ENCODE assay signal across 19 cellular contexts in genomic region chr11:103736323-103736722, GRCh38.
DNase-seq lines count a peak whose midpoint lies in the region; ATAC-seq and TF ChIP-seq lines count a peak whose summit lies in the region.
"Had no signal": no experiment of that assay in that cellular context is flagged by ENCODE, and none has a peak within 500 bp of the region (broad histone marks: within the 10 kb centered on the region; RNA-seq: fewer than 3 reads in every experiment).

No MANE protein-coding gene starts in this region.

- no peaks in the 10 kb centered on the region for H3K27me3 ChIP-seq in heart right ventricle
- H3K27me3 ChIP-seq in Karpas-422 (ENCODE audit: low read length): no peaks in the 10 kb centered on the region
- H3K27me3 ChIP-seq: BLaER1 treated with 17β-estradiol and CSF1 and Interleukin-3, amounts not matched to agents 10 nM and 100 nM had no signal

- H3K9ac ChIP-seq in Karpas-422 (ENCODE audit: low read length): no peak overlapping the region
- H3K9ac ChIP-seq: BLaER1 treated with 17β-estradiol and CSF1 and Interleukin-3, amounts not matched to agents 10 nM and 100 nM; GM23248 had no signal

- no peaks in the 10 kb centered on the region for H3K36me3 Mint-ChIP-seq in immature natural killer cell

- H3K4me3 ChIP-seq in heart right ventricle (no peak overlapping the region), Karpas-422 (ENCODE audit: low read length) (no peak overlapping the region)
- H3K4me3 ChIP-seq: BLaER1 treated with 17β-estradiol and CSF1 and Interleukin-3, amounts not matched to agents 10 nM and 100 nM; GM23248 had no signal

- peak overlapping the region; percentile 10 for H3K4me2 ChIP-seq in Karpas-422 (ENCODE audit: low read depth, low read length, poor library complexity, severe bottlenecking)
- H3K4me2 ChIP-seq: BLaER1 treated with 17β-estradiol and CSF1 and Interleukin-3, amounts not matched to agents 10 nM and 100 nM had no signal

- H2AFZ ChIP-seq in Karpas-422 (ENCODE audit: low read length): no peak overlapping the region
- H2AFZ ChIP-seq: GM23248 had no signal

- TF ChIP-seq CTCF in heart right ventricle (IDR thresholded peaks at IDR 0.05): no peak

- H3K27ac ChIP-seq in heart right ventricle: peak overlapping the region in 8 of 10 donors; percentile 5 to 86 (median 70)
- H3K27ac ChIP-seq in Karpas-422 (ENCODE audit: low read length): no peak overlapping the region
- H3K27ac ChIP-seq: BLaER1 treated with 17β-estradiol and CSF1 and Interleukin-3, amounts not matched to agents 10 nM and 100 nM; GM23248 had no signal

- peaks cover 0 to 52% (median 33%) of the 10 kb centered on the region in 9 donors for H3K4me1 ChIP-seq in heart right ventricle
- peaks cover 34% of the 10 kb centered on the region for H3K4me1 ChIP-seq in Karpas-422 (ENCODE audit: low read length)

- no peaks in the 10 kb centered on the region for H4K20me1 ChIP-seq in Karpas-422 (ENCODE audit: insufficient read depth, low read depth, low read length)
- H4K20me1 ChIP-seq: BLaER1 treated with 17β-estradiol and CSF1 and Interleukin-3, amounts not matched to agents 10 nM and 100 nM had no signal

- H3K4me3 Mint-ChIP-seq in immature natural killer cell: peak overlapping the region in 4 of 5 donors; percentile 54 to 69 (median 60)
- H3K4me3 Mint-ChIP-seq: CD4-positive, alpha-beta T cell had no signal

- peaks cover 0 to 2% (median 0%) of the 10 kb centered on the region in 3 donors for H3K27me3 Mint-ChIP-seq in immature natural killer cell (ENCODE audit: low read depth in 3 of 3)
- H3K27me3 Mint-ChIP-seq: CD4-positive, alpha-beta T cell had no signal

- H3K9me3 ChIP-seq in heart right ventricle (no peaks in the 10 kb centered on the region), Karpas-422 (ENCODE audit: low read length) (no peaks in the 10 kb centered on the region)
- H3K9me3 ChIP-seq: BLaER1 treated with 17β-estradiol and CSF1 and Interleukin-3, amounts not matched to agents 10 nM and 100 nM had no signal

- peaks cover 0 to 2% (median 0%) of the 10 kb centered on the region in 6 donors for H3K9me3 Mint-ChIP-seq in immature natural killer cell

- WGBS in heart right ventricle, 2 donors: 68 to 75% methylated on average over 2 of the region's 2 CpGs

- H3K36me3 ChIP-seq in heart right ventricle (no peaks in the 10 kb centered on the region), Karpas-422 (ENCODE audit: insufficient read depth, low read length) (no peaks in the 10 kb centered on the region)
- H3K36me3 ChIP-seq: BLaER1 treated with 17β-estradiol and CSF1 and Interleukin-3, amounts not matched to agents 10 nM and 100 nM had no signal

- H3K4me1 Mint-ChIP-seq in immature natural killer cell: peaks cover 55 to 62% of the 10 kb centered on the region in 2 donors

- DNase-seq in heart right ventricle: no peak
- DNase-seq in left cardiac atrium: no peak
- DNase-seq in Karpas-422: no peak
- peak in 2 of 3 donors; percentile 23 to 25 for DNase-seq in immature natural killer cell
- no peak for DNase-seq in CD1c-positive myeloid dendritic cell (ENCODE audit: extremely low spot score)
- DNase-seq in ecto neural progenitor cell (ENCODE audit: low spot score): no peak
- DNase-seq: ACHN; Calu3; CD4-positive, alpha-beta T cell; DMS153; DMS79 treated with DMSO at 0.1 percent for 48 hours; EL; GDM1; GM23248; H7; IMR-90; KBM-7 had no signal

- H3K27ac Mint-ChIP-seq in immature natural killer cell: peak overlapping the region; percentile 6 to 82 (median 65)
- H3K27ac Mint-ChIP-seq: CD4-positive, alpha-beta T cell had no signal

- no peaks in the 10 kb centered on the region for H3K9me2 ChIP-seq in Karpas-422 (replicated peaks; ENCODE audit: insufficient read depth, low read length)

- no peaks in the 10 kb centered on the region for H3K79me2 ChIP-seq in Karpas-422 (ENCODE audit: low read length)

- intact Hi-C loops in heart right ventricle (cut with DNase I) (loop anchor here in 1 of 10 donors (1.0 to 2.0 kb wide), 2 partner anchors 54 to 188 kb away; no protein-coding TSS in a partner anchor), left cardiac atrium (cut with DNase I) (no loop called here)

- ATAC-seq in heart right ventricle: no peak
- no peak for ATAC-seq in left cardiac atrium
- ATAC-seq in GM21529 (IDR thresholded peaks at IDR 0.05; ENCODE audit: unreplicated experiment): no peak

Comparison
In these comparisons a context has a peak if more than half of its experiments do, and no peak if none do; other contexts are left out.
1. DNase-seq: peak in immature natural killer cell (2 of 3); none in heart right ventricle (0 of 2), left cardiac atrium (single experiment), Karpas-422 (single experiment), CD1c-positive myeloid dendritic cell (single experiment) and ecto neural progenitor cell (single experiment).